ENCODE assay signal across 8 cellular contexts in genomic region chr3:72123908-72124441, GRCh38.
A peak's percentile ranks its signal among the peaks of the same experiment; 100 is the strongest.
DNase-seq lines count a peak whose midpoint lies in the region; ATAC-seq, FAIRE-seq and TF ChIP-seq lines count a peak whose summit lies in the region.

No MANE protein-coding gene starts in this region.

- no peak overlapping the region for H3K4me3 Mint-ChIP-seq in activated CD4-positive, alpha-beta T cell treated with anti-CD3 and anti-CD28 coated beads, Interleukin-2, amount 10 ng/mL, durations not matched to agents 24 days and 14 days
- no peak overlapping the region for H3K4me3 Mint-ChIP-seq in endothelial cell (ENCODE audit: unreplicated experiment)

- TF ChIP-seq POLR2A in H54 (IDR thresholded peaks at IDR 0.05; ENCODE audit: low read depth, low read length) = no peak

- H3K27ac Mint-ChIP-seq in activated CD4-positive, alpha-beta T cell treated with anti-CD3 and anti-CD28 coated beads, Interleukin-2, amount 10 ng/mL, durations not matched to agents 24 days and 14 days = no peak overlapping the region
- H3K27ac Mint-ChIP-seq in endothelial cell (ENCODE audit: unreplicated experiment) = no peak overlapping the region

- intact Hi-C loops in activated CD4-positive, alpha-beta T cell treated with anti-CD3 and anti-CD28 coated beads, Interleukin-2, amount 10 ng/mL, durations not matched to agents 24 days and 14 days (cut with micrococcal nuclease) = no loop called here

- peaks cover 3% of the 10 kb centered on the region for H3K9me3 Mint-ChIP-seq in activated CD4-positive, alpha-beta T cell treated with anti-CD3 and anti-CD28 coated beads, Interleukin-2, amount 10 ng/mL, durations not matched to agents 24 days and 14 days
- H3K9me3 Mint-ChIP-seq in endothelial cell (ENCODE audit: unreplicated experiment) = no peaks in the 10 kb centered on the region

- H3K4me1 Mint-ChIP-seq in activated CD4-positive, alpha-beta T cell treated with anti-CD3 and anti-CD28 coated beads, Interleukin-2, amount 10 ng/mL, durations not matched to agents 24 days and 14 days = peaks cover 2% of the 10 kb centered on the region
- H3K4me1 Mint-ChIP-seq in endothelial cell (ENCODE audit: unreplicated experiment) = peaks cover 3% of the 10 kb centered on the region

- DNase-seq in EL = peak; percentile 79
- peak; percentile 48 for DNase-seq in H54 (ENCODE audit: insufficient read length, low spot score)
- DNase-seq in RPMI7951 (ENCODE audit: low read depth) = peak; percentile 95
- peak; percentile 27 for DNase-seq in iPS-NIHi11 (ENCODE audit: low spot score)
- DNase-seq in dedifferentiated amniotic fluid mesenchymal stem cell (ENCODE audit: extremely low spot score) = no peak
- no peak for DNase-seq in activated CD4-positive, alpha-beta T cell treated with anti-CD3 and anti-CD28 coated beads, Interleukin-2, amount 10 ng/mL, durations not matched to agents 24 days and 14 days
- no peak for DNase-seq in endothelial cell (ENCODE audit: low spot score)

- peak; percentile 92 for FAIRE-seq in H54 (lab: Jason Lieb, UNC)

- no peak for TF ChIP-seq CTCF in endothelial cell (IDR thresholded peaks at IDR 0.05; ENCODE audit: unreplicated experiment)

- no peak for ATAC-seq in HG03280 (IDR thresholded peaks at IDR 0.05; ENCODE audit: unreplicated experiment)

- no peaks in the 10 kb centered on the region for H3K36me3 Mint-ChIP-seq in activated CD4-positive, alpha-beta T cell treated with anti-CD3 and anti-CD28 coated beads, Interleukin-2, amount 10 ng/mL, durations not matched to agents 24 days and 14 days (ENCODE audit: low read depth)
- no peaks in the 10 kb centered on the region for H3K36me3 Mint-ChIP-seq in endothelial cell (ENCODE audit: low read depth, unreplicated experiment)

- H3K27me3 Mint-ChIP-seq in activated CD4-positive, alpha-beta T cell treated with anti-CD3 and anti-CD28 coated beads, Interleukin-2, amount 10 ng/mL, durations not matched to agents 24 days and 14 days = no peaks in the 10 kb centered on the region
- no peaks in the 10 kb centered on the region for H3K27me3 Mint-ChIP-seq in endothelial cell (ENCODE audit: unreplicated experiment)

Comparison
In these comparisons a context has a peak if more than half of its experiments do, and no peak if none do; other contexts are left out.
1. DNase-seq: peak in EL (single experiment), H54 (single experiment), RPMI7951 (single experiment) and iPS-NIHi11 (single experiment); none in dedifferentiated amniotic fluid mesenchymal stem cell (single experiment), activated CD4-positive, alpha-beta T cell treated with anti-CD3 and anti-CD28 coated beads, Interleukin-2, amount 10 ng/mL, durations not matched to agents 24 days and 14 days (single experiment) and endothelial cell (single experiment).